Comparison of ENCODE assay signal across 1 cellular context in genomic region chr17:46922804-46923635, GRCh38.
A peak's percentile ranks its signal among the peaks of the same experiment; 100 is the strongest.
TF ChIP-seq lines count a peak whose summit lies in the region.

Gene GOSR2 (plus strand): TSS chr17:46923160. CDS start chr17:46923193, 33 bp downstream.

TF ChIP-seq in HepG2, 621 proteins besides CTCF, POLR2A, EP300 and RAD21 (continued from another document and continues in another):
- TF ChIP-seq, protein P1, sequence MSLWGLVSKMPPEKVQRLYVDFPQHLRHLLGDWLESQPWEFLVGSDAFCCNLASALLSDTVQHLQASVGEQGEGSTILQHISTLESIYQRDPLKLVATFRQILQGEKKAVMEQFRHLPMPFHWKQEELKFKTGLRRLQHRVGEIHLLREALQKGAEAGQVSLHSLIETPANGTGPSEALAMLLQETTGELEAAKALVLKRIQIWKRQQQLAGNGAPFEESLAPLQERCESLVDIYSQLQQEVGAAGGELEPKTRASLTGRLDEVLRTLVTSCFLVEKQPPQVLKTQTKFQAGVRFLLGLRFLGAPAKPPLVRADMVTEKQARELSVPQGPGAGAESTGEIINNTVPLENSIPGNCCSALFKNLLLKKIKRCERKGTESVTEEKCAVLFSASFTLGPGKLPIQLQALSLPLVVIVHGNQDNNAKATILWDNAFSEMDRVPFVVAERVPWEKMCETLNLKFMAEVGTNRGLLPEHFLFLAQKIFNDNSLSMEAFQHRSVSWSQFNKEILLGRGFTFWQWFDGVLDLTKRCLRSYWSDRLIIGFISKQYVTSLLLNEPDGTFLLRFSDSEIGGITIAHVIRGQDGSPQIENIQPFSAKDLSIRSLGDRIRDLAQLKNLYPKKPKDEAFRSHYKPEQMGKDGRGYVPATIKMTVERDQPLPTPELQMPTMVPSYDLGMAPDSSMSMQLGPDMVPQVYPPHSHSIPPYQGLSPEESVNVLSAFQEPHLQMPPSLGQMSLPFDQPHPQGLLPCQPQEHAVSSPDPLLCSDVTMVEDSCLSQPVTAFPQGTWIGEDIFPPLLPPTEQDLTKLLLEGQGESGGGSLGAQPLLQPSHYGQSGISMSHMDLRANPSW (CRISPR knock-in tag; IDR thresholded peaks at IDR 0.05; ENCODE audit: borderline replicate concordance) = peak; percentile 99
- TF ChIP-seq ESRRA (CRISPR knock-in tag; IDR thresholded peaks at IDR 0.05; ENCODE audit: low read depth) = peak; percentile 80; the same call in 1 of the 2 replicates
- TF ChIP-seq, protein P2, sequence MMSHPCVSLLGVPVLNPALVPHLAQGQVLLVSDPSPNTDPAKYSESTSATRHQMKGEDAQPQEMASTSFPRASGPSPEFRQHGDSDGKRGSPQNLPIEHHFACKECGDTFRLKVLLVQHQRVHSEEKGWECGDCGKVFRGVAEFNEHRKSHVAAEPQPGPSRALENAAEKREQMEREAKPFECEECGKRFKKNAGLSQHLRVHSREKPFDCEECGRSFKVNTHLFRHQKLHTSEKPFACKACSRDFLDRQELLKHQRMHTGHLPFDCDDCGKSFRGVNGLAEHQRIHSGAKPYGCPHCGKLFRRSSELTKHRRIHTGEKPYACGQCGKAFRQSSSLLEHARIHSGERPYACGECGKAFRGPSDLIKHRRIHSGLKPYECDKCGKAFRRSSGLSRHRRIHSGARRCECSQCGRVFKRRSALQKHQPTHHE (CRISPR knock-in tag; IDR thresholded peaks at IDR 0.05; ENCODE audit: borderline replicate concordance) = no peak; the same call in 1 of the 2 replicates
- TF ChIP-seq NCOA1 (CRISPR knock-in tag; IDR thresholded peaks at IDR 0.05) = peak; percentile 91
- peak; percentile 86 for TF ChIP-seq CBX1 (IDR thresholded peaks at IDR 0.05; ENCODE audit: low read depth)
- peak; percentile 89 for TF ChIP-seq MAX (IDR thresholded peaks at IDR 0.05)
- peak; percentile 61 for TF ChIP-seq AGO1 (IDR thresholded peaks at IDR 0.05; ENCODE audit: low read depth, low read length, poor library complexity, severe bottlenecking)
- no peak for TF ChIP-seq ZNF577 (CRISPR knock-in tag; IDR thresholded peaks at IDR 0.05; ENCODE audit: borderline replicate concordance, low read depth)
- TF ChIP-seq CHCHD3 (CRISPR knock-in tag; IDR thresholded peaks at IDR 0.05) = peak; percentile 89
- peak; percentile 84; the same call in 1 of the 2 replicates for TF ChIP-seq RELA (CRISPR knock-in tag; IDR thresholded peaks at IDR 0.05)
- peak; percentile 93; the same call in 1 of the 2 replicates for TF ChIP-seq ZNF235 (CRISPR knock-in tag; IDR thresholded peaks at IDR 0.05; ENCODE audit: borderline replicate concordance)
- TF ChIP-seq, protein P3, sequence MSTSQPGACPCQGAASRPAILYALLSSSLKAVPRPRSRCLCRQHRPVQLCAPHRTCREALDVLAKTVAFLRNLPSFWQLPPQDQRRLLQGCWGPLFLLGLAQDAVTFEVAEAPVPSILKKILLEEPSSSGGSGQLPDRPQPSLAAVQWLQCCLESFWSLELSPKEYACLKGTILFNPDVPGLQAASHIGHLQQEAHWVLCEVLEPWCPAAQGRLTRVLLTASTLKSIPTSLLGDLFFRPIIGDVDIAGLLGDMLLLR (CRISPR knock-in tag; IDR thresholded peaks at IDR 0.05) = no peak; the same call in 1 of the 2 replicates
- TF ChIP-seq NCOA2 (CRISPR knock-in tag; IDR thresholded peaks at IDR 0.05) = peak; percentile 75
- TF ChIP-seq GATAD2A (CRISPR knock-in tag; IDR thresholded peaks at IDR 0.05) = peak; percentile 85
- TF ChIP-seq CSRNP1 (CRISPR knock-in tag; IDR thresholded peaks at IDR 0.05) = peak; percentile 96; the same call in 1 of the 2 replicates
- TF ChIP-seq HHEX (CRISPR knock-in tag; IDR thresholded peaks at IDR 0.05) = no peak
- TF ChIP-seq THYN1 (CRISPR knock-in tag; IDR thresholded peaks at IDR 0.05; ENCODE audit: borderline replicate concordance, low read depth) = peak; percentile 97
- 0 out of 2 replicates have a peak, but pooled peaks have one; percentile 50 for TF ChIP-seq NFE2L1 (CRISPR knock-in tag; IDR thresholded peaks at IDR 0.05; ENCODE audit: borderline replicate concordance)
- TF ChIP-seq, protein P4, sequence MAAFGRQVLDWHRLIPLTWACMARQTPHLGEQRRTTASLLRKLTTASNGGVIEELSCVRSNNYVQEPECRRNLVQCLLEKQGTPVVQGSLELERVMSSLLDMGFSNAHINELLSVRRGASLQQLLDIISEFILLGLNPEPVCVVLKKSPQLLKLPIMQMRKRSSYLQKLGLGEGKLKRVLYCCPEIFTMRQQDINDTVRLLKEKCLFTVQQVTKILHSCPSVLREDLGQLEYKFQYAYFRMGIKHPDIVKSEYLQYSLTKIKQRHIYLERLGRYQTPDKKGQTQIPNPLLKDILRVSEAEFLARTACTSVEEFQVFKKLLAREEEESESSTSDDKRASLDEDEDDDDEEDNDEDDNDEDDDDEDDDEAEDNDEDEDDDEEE (CRISPR knock-in tag; IDR thresholded peaks at IDR 0.05) = peak; percentile 59; the same call in 1 of the 2 replicates
- TF ChIP-seq KMT2A (CRISPR knock-in tag; IDR thresholded peaks at IDR 0.05) = peak; percentile 99
- no peak for TF ChIP-seq FOXJ3 (CRISPR knock-in tag; IDR thresholded peaks at IDR 0.05; ENCODE audit: borderline replicate concordance)
- TF ChIP-seq ZNF776 (CRISPR knock-in tag; IDR thresholded peaks at IDR 0.05) = peak; percentile 88; the same call in 1 of the 2 replicates
- TF ChIP-seq KLF12 (CRISPR knock-in tag; IDR thresholded peaks at IDR 0.05; ENCODE audit: borderline replicate concordance) = peak; percentile 63; the same call in 1 of the 2 replicates
- peak; percentile 47; the same call in 1 of the 2 replicates for TF ChIP-seq HOXA9 (CRISPR knock-in tag; IDR thresholded peaks at IDR 0.05; ENCODE audit: borderline replicate concordance)
- TF ChIP-seq ZNF75D (CRISPR knock-in tag; IDR thresholded peaks at IDR 0.05; ENCODE audit: borderline replicate concordance) = peak; percentile 70; the same call in 1 of the 2 replicates
- TF ChIP-seq ZSCAN12 (CRISPR knock-in tag; IDR thresholded peaks at IDR 0.05) = no peak; the same call in 1 of the 2 replicates
- TF ChIP-seq LRRFIP1 (CRISPR knock-in tag; conservative IDR thresholded peaks at IDR 0.05) = no peak; the same call in 1 of the 2 replicates
- no peak for TF ChIP-seq ZBTB7A (CRISPR knock-in tag; IDR thresholded peaks at IDR 0.05)
- TF ChIP-seq JUN (CRISPR knock-in tag; IDR thresholded peaks at IDR 0.05) = peak; percentile 87
- TF ChIP-seq ZNF570 (CRISPR knock-in tag; IDR thresholded peaks at IDR 0.05; ENCODE audit: borderline replicate concordance) = 0 out of 2 replicates have a peak, but pooled peaks have one; percentile 62
- TF ChIP-seq, protein P5, sequence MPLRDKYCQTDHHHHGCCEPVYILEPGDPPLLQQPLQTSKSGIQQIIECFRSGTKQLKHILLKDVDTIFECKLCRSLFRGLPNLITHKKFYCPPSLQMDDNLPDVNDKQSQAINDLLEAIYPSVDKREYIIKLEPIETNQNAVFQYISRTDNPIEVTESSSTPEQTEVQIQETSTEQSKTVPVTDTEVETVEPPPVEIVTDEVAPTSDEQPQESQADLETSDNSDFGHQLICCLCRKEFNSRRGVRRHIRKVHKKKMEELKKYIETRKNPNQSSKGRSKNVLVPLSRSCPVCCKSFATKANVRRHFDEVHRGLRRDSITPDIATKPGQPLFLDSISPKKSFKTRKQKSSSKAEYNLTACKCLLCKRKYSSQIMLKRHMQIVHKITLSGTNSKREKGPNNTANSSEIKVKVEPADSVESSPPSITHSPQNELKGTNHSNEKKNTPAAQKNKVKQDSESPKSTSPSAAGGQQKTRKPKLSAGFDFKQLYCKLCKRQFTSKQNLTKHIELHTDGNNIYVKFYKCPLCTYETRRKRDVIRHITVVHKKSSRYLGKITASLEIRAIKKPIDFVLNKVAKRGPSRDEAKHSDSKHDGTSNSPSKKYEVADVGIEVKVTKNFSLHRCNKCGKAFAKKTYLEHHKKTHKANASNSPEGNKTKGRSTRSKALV (CRISPR knock-in tag; IDR thresholded peaks at IDR 0.05) = no peak; the same call in 1 of the 2 replicates
- TF ChIP-seq ZNF761 (CRISPR knock-in tag; conservative IDR thresholded peaks at IDR 0.05) = peak; percentile 55; the same call in 1 of the 2 replicates
- peak; percentile 83 for TF ChIP-seq YY1 (IDR thresholded peaks at IDR 0.05; ENCODE audit: insufficient read depth, insufficient replicate concordance, low read depth, low read length)
- TF ChIP-seq ZNF337 (CRISPR knock-in tag; IDR thresholded peaks at IDR 0.05; ENCODE audit: borderline replicate concordance, low read depth) = 0 out of 2 replicates have a peak, but pooled peaks have one; percentile 33
- TF ChIP-seq PAF1 (CRISPR knock-in tag; IDR thresholded peaks at IDR 0.05) = no peak
- TF ChIP-seq ZNF101 (CRISPR knock-in tag; IDR thresholded peaks at IDR 0.05; ENCODE audit: borderline replicate concordance, low read depth) = no peak
- TF ChIP-seq, protein P6, sequence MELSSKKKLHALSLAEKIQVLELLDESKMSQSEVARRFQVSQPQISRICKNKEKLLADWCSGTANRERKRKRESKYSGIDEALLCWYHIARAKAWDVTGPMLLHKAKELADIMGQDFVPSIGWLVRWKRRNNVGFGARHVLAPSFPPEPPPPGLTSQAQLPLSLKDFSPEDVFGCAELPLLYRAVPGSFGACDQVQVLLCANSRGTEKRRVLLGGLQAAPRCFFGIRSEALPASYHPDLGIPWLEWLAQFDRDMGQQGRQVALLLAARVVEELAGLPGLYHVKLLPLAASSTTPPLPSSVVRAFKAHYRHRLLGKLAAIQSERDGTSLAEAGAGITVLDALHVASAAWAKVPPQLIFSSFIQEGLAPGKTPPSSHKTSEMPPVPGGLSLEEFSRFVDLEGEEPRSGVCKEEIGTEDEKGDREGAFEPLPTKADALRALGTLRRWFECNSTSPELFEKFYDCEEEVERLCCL (CRISPR knock-in tag; IDR thresholded peaks at IDR 0.05; ENCODE audit: borderline replicate concordance) = peak; percentile 99; the same call in 1 of the 2 replicates
- no peak for TF ChIP-seq NFIC (IDR thresholded peaks at IDR 0.05; ENCODE audit: low read length)
- no peak for TF ChIP-seq ZNF878 (CRISPR knock-in tag; IDR thresholded peaks at IDR 0.05)
- TF ChIP-seq, protein P7, sequence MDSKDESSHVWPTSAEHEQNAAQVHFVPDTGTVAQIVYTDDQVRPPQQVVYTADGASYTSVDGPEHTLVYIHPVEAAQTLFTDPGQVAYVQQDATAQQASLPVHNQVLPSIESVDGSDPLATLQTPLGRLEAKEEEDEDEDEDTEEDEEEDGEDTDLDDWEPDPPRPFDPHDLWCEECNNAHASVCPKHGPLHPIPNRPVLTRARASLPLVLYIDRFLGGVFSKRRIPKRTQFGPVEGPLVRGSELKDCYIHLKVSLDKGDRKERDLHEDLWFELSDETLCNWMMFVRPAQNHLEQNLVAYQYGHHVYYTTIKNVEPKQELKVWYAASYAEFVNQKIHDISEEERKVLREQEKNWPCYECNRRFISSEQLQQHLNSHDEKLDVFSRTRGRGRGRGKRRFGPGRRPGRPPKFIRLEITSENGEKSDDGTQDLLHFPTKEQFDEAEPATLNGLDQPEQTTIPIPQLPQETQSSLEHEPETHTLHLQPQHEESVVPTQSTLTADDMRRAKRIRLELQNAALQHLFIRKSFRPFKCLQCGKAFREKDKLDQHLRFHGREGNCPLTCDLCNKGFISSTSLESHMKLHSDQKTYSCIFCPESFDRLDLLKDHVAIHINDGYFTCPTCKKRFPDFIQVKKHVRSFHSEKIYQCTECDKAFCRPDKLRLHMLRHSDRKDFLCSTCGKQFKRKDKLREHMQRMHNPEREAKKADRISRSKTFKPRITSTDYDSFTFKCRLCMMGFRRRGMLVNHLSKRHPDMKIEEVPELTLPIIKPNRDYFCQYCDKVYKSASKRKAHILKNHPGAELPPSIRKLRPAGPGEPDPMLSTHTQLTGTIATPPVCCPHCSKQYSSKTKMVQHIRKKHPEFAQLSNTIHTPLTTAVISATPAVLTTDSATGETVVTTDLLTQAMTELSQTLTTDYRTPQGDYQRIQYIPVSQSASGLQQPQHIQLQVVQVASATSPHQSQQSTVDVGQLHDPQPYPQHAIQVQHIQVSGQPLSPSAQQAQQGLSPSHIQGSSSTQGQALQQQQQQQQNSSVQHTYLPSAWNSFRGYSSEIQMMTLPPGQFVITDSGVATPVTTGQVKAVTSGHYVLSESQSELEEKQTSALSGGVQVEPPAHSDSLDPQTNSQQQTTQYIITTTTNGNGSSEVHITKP (CRISPR knock-in tag; IDR thresholded peaks at IDR 0.05; ENCODE audit: low read depth) = peak; percentile 71; the same call in 1 of the 2 replicates
- no peak for TF ChIP-seq FOXA1 (IDR thresholded peaks at IDR 0.05)
- no peak for TF ChIP-seq FOXA1 (CRISPR knock-in tag; IDR thresholded peaks at IDR 0.05)
